Comparison of ENCODE assay signal across 8 cellular contexts in the genomic region with DNA sequence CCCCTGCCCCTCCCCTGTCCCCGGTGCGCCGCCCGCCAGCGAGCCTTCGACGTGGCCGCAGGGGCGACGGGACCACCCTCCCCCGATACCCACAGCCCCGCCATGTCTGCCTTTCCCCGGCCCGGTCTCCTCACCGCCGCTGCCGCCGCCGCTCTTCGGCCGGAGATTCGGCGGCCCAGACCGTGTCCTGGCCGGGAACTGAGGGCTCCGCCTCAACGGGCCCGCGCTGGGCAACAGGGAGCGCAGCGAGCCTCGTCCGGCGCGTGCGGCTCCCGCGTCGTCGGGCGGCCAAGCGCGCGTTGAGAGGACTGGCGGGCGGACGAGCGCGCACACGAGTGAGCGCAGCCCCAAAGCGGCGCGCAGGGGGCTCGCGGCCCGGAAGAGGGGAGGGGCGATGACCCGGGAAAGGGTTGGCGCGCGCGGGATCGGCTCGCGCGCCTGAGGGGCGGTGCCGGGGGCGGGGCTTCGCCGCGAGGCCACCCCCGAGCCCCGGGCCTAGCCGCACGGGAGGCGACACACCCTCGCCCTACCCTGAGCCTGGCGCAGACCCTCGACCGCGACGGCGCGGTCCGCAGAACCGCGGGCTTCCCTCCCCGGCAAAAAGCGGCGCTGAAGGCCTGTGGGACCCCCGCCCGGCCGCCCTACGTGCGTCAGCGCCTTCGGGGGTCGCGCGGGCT. TPM values are rescaled to one million over a fixed set of nuclear protein-coding genes. Genes with fewer than 3 reads are reported as not detected.
A peak's percentile ranks its signal among the peaks of the same experiment; 100 is the strongest.
DNase-seq lines count a peak whose midpoint lies in the region; ATAC-seq and TF ChIP-seq lines count a peak whose summit lies in the region.

A gene with protein sequence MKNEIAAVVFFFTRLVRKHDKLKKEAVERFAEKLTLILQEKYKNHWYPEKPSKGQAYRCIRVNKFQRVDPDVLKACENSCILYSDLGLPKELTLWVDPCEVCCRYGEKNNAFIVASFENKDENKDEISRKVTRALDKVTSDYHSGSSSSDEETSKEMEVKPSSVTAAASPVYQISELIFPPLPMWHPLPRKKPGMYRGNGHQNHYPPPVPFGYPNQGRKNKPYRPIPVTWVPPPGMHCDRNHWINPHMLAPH (minus strand): TSS at position 337 of the 677 bp plus-strand sequence. CDS start 3,757 bp downstream, outside the sequence.

- no peak for TF ChIP-seq RAD21 in liver (IDR thresholded peaks at IDR 0.05)

- no peak for TF ChIP-seq CTCF in AG09319 (IDR thresholded peaks at IDR 0.05; ENCODE audit: low read depth, low read length)
- TF ChIP-seq CTCF in liver (IDR thresholded peaks at IDR 0.05; ENCODE audit: low read depth, low read length, missing input control): no peak

- ATAC-seq in GM18873 (IDR thresholded peaks at IDR 0.05; ENCODE audit: low FRiP score, unreplicated experiment) (peak; percentile 68), HG03108 (IDR thresholded peaks at IDR 0.05; ENCODE audit: unreplicated experiment) (peak; percentile 76)

- peak within 1 kb of the TSS; percentile 82 to 96 for H3K9ac ChIP-seq in liver (ENCODE audit: low read depth in 1 of 2, low read length in 2 of 2)

- no peaks in the 10 kb centered on the region for H3K9me3 ChIP-seq in liver (ENCODE audit: control insufficient read depth in 4 of 4, low read length in 3 of 4)

- H3K36me3 ChIP-seq in liver (ENCODE audit: control insufficient read depth in 4 of 4, insufficient read depth in 3 of 4, low read depth in 1 of 4, low read length in 3 of 4): peaks cover 0 to 2% (median 0%) of the 10 kb centered on the region in 4 donors

- peak within 1 kb of the TSS; percentile 50 to 77 (median 69) for H3K4me3 ChIP-seq in liver (ENCODE audit: low read depth in 1 of 3, low read length in 3 of 3)

- H3K4me1 ChIP-seq in liver (ENCODE audit: control insufficient read depth in 4 of 4, insufficient read depth in 4 of 4, low read length in 3 of 4): peaks cover 0 to 18% (median 4%) of the 10 kb centered on the region in 4 donors

- DNase-seq in AG09319 (ENCODE audit: extremely low read depth, low read depth) (peak; percentile 55), NCI-H345 treated with DMSO at 0.1 percent for 48 hours (lab: John Stamatoyannopoulos, UW; ENCODE audit: unreplicated experiment) (peak; percentile 90), dermis blood vessel endothelial cell (peak; percentile 80)
- DNase-seq in activated CD4-positive, alpha-beta T cell treated with anti-CD3 and anti-CD28 coated beads, Interleukin-2, amount 50 U/mL, for 1 hour: peak; percentile 75
- peak; percentile 83 for DNase-seq in stimulated activated CD4-positive, alpha-beta T cell treated with anti-CD3 and anti-CD28 coated beads, Interleukin-4, amount 100 ng/mL, for 1 hour

- WGBS in liver: 3% methylated on average over 102 of the region's 102 CpGs

- no peaks in the 10 kb centered on the region for H3K27me3 ChIP-seq in liver (ENCODE audit: control insufficient read depth in 4 of 4, insufficient read depth in 4 of 4, low read length in 3 of 4)

- H3K27ac ChIP-seq in liver (ENCODE audit: low read depth in 1 of 2, low read length in 2 of 2): peak within 1 kb of the TSS; percentile 67 to 89

TF ChIP-seq in liver, 16 proteins besides CTCF, POLR2A, EP300 and RAD21:
- no peak for TF ChIP-seq HNF4A (conservative IDR thresholded peaks at IDR 0.05)
- no peak for TF ChIP-seq SP1 (IDR thresholded peaks at IDR 0.05)
- TF ChIP-seq MAX (IDR thresholded peaks at IDR 0.05): no peak
- TF ChIP-seq, protein P1, sequence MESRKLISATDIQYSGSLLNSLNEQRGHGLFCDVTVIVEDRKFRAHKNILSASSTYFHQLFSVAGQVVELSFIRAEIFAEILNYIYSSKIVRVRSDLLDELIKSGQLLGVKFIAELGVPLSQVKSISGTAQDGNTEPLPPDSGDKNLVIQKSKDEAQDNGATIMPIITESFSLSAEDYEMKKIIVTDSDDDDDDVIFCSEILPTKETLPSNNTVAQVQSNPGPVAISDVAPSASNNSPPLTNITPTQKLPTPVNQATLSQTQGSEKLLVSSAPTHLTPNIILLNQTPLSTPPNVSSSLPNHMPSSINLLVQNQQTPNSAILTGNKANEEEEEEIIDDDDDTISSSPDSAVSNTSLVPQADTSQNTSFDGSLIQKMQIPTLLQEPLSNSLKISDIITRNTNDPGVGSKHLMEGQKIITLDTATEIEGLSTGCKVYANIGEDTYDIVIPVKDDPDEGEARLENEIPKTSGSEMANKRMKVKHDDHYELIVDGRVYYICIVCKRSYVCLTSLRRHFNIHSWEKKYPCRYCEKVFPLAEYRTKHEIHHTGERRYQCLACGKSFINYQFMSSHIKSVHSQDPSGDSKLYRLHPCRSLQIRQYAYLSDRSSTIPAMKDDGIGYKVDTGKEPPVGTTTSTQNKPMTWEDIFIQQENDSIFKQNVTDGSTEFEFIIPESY (IDR thresholded peaks at IDR 0.05): no peak
- no peak for TF ChIP-seq JUND (IDR thresholded peaks at IDR 0.05)
- no peak for TF ChIP-seq EGR1 (IDR thresholded peaks at IDR 0.05; ENCODE audit: low read depth in 2 of 2)
- TF ChIP-seq FOXA2 (IDR thresholded peaks at IDR 0.05): no peak
- TF ChIP-seq NR2F2 (IDR thresholded peaks at IDR 0.05): no peak
- TF ChIP-seq HNF4G (IDR thresholded peaks at IDR 0.05): no peak
- no peak for TF ChIP-seq TAF1 (conservative IDR thresholded peaks at IDR 0.05)
- TF ChIP-seq FOXA1 (IDR thresholded peaks at IDR 0.05): no peak
- no peak for TF ChIP-seq ATF3 (IDR thresholded peaks at IDR 0.05)
- TF ChIP-seq, protein P2, sequence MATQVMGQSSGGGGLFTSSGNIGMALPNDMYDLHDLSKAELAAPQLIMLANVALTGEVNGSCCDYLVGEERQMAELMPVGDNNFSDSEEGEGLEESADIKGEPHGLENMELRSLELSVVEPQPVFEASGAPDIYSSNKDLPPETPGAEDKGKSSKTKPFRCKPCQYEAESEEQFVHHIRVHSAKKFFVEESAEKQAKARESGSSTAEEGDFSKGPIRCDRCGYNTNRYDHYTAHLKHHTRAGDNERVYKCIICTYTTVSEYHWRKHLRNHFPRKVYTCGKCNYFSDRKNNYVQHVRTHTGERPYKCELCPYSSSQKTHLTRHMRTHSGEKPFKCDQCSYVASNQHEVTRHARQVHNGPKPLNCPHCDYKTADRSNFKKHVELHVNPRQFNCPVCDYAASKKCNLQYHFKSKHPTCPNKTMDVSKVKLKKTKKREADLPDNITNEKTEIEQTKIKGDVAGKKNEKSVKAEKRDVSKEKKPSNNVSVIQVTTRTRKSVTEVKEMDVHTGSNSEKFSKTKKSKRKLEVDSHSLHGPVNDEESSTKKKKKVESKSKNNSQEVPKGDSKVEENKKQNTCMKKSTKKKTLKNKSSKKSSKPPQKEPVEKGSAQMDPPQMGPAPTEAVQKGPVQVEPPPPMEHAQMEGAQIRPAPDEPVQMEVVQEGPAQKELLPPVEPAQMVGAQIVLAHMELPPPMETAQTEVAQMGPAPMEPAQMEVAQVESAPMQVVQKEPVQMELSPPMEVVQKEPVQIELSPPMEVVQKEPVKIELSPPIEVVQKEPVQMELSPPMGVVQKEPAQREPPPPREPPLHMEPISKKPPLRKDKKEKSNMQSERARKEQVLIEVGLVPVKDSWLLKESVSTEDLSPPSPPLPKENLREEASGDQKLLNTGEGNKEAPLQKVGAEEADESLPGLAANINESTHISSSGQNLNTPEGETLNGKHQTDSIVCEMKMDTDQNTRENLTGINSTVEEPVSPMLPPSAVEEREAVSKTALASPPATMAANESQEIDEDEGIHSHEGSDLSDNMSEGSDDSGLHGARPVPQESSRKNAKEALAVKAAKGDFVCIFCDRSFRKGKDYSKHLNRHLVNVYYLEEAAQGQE (IDR thresholded peaks at IDR 0.05): no peak
- TF ChIP-seq YY1 (IDR thresholded peaks at IDR 0.05): no peak
- TF ChIP-seq GABPA (IDR thresholded peaks at IDR 0.05 in 1 of 2, conservative IDR thresholded peaks at IDR 0.05 in 1 of 2): no peak
- TF ChIP-seq RXRA (IDR thresholded peaks at IDR 0.05): no peak

RNA-seq across cellular contexts. Expression of the gene that starts here (rescaled TPM):
- total RNA-seq in dermis blood vessel endothelial cell: 16.5 and 19.7 TPM in 2 replicates
- total RNA-seq in liver: 10 to 100 TPM in 1 of 2 donors, 1 to 10 TPM in 1; 4.1 to 25.5 TPM
- polyA plus RNA-seq in liver: 1 to 10 TPM; 4.8 to 6.3 TPM

Comparison
In these comparisons a context has a peak if more than half of its experiments do, and no peak if none do; other contexts are left out.
1. Peak in every context shown above with its lines: DNase-seq, ATAC-seq, H3K4me3 ChIP-seq and H3K27ac ChIP-seq.